Comparison of ENCODE assay signal across 20 cellular contexts in the genomic region with DNA sequence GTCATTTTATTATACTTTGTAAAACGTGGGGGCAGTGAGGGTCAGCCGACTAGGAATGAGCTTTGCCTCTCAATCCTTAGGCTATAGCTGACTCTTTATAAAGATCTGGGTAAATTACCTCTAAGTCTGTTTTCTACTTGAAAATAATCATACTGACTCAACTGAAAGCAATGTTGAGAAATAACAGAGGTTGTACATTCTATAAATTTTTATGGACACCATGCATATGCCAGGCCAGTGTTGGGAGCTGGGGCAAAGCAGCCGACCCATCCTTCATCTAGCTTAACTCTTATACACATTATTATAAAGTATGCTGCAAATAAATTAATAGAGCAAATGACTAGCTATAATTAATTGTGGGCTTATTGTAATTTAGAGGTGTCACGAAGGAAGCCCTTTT.
"Had no signal": no experiment of that assay in that cellular context is flagged by ENCODE, and none has a peak within 500 bp of the region (broad histone marks: within the 10 kb centered on the region; RNA-seq: fewer than 3 reads in every experiment).

No MANE protein-coding gene starts in this region.

- H3K9me3 ChIP-seq: gastrocnemius medialis, left ventricle myocardium inferior, pancreas, sigmoid colon had no signal

- DNase-seq: activated B cell treated with CpG ODN at 0.5 μM for 24 hours; activated CD4-positive, alpha-beta memory T cell treated with anti-CD3 and anti-CD28 coated beads, Interleukin-2, amount 10 ng/mL, durations not matched to agents 7 days and 5 days; activated CD4-positive, alpha-beta T cell treated with anti-CD3 and anti-CD28 coated beads for 48 hours; activated CD8-positive, alpha-beta memory T cell treated with anti-CD3 and anti-CD28 coated beads, Interleukin-2, amount 10 ng/mL, durations not matched to agents 7 days and 5 days; brain microvascular endothelial cell; gastrocnemius medialis; head of caudate nucleus; kidney glomerular epithelial cell; left ventricle myocardium inferior; mammary epithelial cell; pancreas; sigmoid colon; stimulated activated CD4-positive, alpha-beta T cell treated with anti-CD3 and anti-CD28 coated beads, Interleukin-1b, Interleukin-23, amount 100 ng/mL, for 48 hours; stimulated activated CD8-positive, alpha-beta memory T cell treated with anti-CD3 and anti-CD28 coated beads, Interleukin-4, amount 100 ng/mL, for 48 hours; stimulated activated naive CD4-positive, alpha-beta T cell; T-cell; T-helper 9 cell had no signal

- H3K27me3 ChIP-seq: brain microvascular endothelial cell, gastrocnemius medialis, pancreas, sigmoid colon had no signal

- H3K4me3 Mint-ChIP-seq: activated CD4-positive, alpha-beta memory T cell treated with anti-CD3 and anti-CD28 coated beads, Interleukin-2, amount 10 ng/mL, durations not matched to agents 7 days and 5 days; activated CD8-positive, alpha-beta memory T cell treated with anti-CD3 and anti-CD28 coated beads, Interleukin-2, amount 10 ng/mL, durations not matched to agents 7 days and 5 days; activated naive CD8-positive, alpha-beta T cell; central memory CD8-positive, alpha-beta T cell had no signal

- ATAC-seq: activated CD8-positive, alpha-beta memory T cell treated with anti-CD3 and anti-CD28 coated beads, Interleukin-2, amount 10 ng/mL, durations not matched to agents 7 days and 5 days; gastrocnemius medialis; pancreas; T-cell had no signal

- H3K9me3 Mint-ChIP-seq: activated B cell treated with CpG ODN at 0.5 μM for 24 hours; activated CD4-positive, alpha-beta memory T cell treated with anti-CD3 and anti-CD28 coated beads, Interleukin-2, amount 10 ng/mL, durations not matched to agents 7 days and 5 days; central memory CD8-positive, alpha-beta T cell; T-cell had no signal

- H3K36me3 ChIP-seq: brain microvascular endothelial cell, gastrocnemius medialis, left ventricle myocardium inferior, pancreas, sigmoid colon had no signal

- H3K4me3 ChIP-seq: coronary artery, gastrocnemius medialis, left ventricle myocardium inferior, pancreas, sigmoid colon had no signal

- H3K27me3 Mint-ChIP-seq: activated B cell treated with CpG ODN at 0.5 μM for 24 hours; activated CD8-positive, alpha-beta memory T cell treated with anti-CD3 and anti-CD28 coated beads, Interleukin-2, amount 10 ng/mL, durations not matched to agents 7 days and 5 days; activated naive CD8-positive, alpha-beta T cell had no signal

- H3K27ac Mint-ChIP-seq: activated B cell treated with CpG ODN at 0.5 μM for 24 hours; activated CD4-positive, alpha-beta memory T cell treated with anti-CD3 and anti-CD28 coated beads, Interleukin-2, amount 10 ng/mL, durations not matched to agents 7 days and 5 days; activated CD8-positive, alpha-beta memory T cell treated with anti-CD3 and anti-CD28 coated beads, Interleukin-2, amount 10 ng/mL, durations not matched to agents 7 days and 5 days; activated naive CD8-positive, alpha-beta T cell; T-cell had no signal

- H3K36me3 Mint-ChIP-seq: activated CD8-positive, alpha-beta memory T cell treated with anti-CD3 and anti-CD28 coated beads, Interleukin-2, amount 10 ng/mL, durations not matched to agents 7 days and 5 days; activated naive CD8-positive, alpha-beta T cell; T-cell had no signal
